ENCODE assay signal across 14 cellular contexts in the genomic region with DNA sequence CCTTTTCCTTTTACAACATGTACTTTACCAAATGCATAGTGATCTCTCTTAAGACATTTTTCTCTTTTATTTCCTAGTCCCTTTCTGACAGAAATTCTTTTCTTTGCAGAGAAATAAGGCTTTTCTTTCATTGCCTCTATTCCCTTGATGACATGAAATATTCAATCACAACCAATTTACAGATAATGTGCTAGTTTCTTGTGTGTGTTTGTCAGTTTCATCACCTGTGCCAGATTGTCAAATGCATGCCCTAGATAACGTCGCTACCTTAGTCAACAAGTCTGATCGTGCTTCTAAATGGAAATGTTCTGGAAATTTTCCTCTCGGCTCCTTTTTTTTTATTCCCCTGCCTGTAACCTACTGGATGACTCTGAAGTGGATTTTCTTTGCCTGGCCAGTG.
DNase-seq lines count a peak whose midpoint lies in the region; ATAC-seq and TF ChIP-seq lines count a peak whose summit lies in the region.
"Had no signal": no experiment of that assay in that cellular context is flagged by ENCODE, and none has a peak within 500 bp of the region (broad histone marks: within the 10 kb centered on the region; RNA-seq: fewer than 3 reads in every experiment).

No MANE protein-coding gene starts in this region.

- H3K27me3 Mint-ChIP-seq in MCF 10A (ENCODE audit: insufficient read depth, unreplicated experiment): no peaks in the 10 kb centered on the region

- H3K36me3 Mint-ChIP-seq in MCF 10A (ENCODE audit: insufficient read depth, unreplicated experiment): no peaks in the 10 kb centered on the region
- H3K36me3 Mint-ChIP-seq in stimulated activated effector memory CD8-positive, alpha-beta T cell treated with anti-CD3 and anti-CD28 coated beads, Interleukin-12 subunit alpha, Interleukin-12 subunit beta, amount 100 ng/mL, for 72 hours: no peaks in the 10 kb centered on the region
- H3K36me3 Mint-ChIP-seq: CD4-positive, CD25-positive, alpha-beta regulatory T cell had no signal

- H3K9me3 ChIP-seq in mammary epithelial cell (replicated peaks; ENCODE audit: insufficient read depth, low read length): no peaks in the 10 kb centered on the region
- no peaks in the 10 kb centered on the region for H3K9me3 ChIP-seq in neural cell (ENCODE audit: low read length)
- H3K9me3 ChIP-seq: BLaER1 treated with 17β-estradiol and CSF1 and Interleukin-3, amounts not matched to agents 10 nM and 100 nM had no signal

- H3K27ac Mint-ChIP-seq in MCF 10A (ENCODE audit: low read depth, unreplicated experiment): no peak overlapping the region
- no peak overlapping the region for H3K27ac Mint-ChIP-seq in stimulated activated effector memory CD8-positive, alpha-beta T cell treated with anti-CD3 and anti-CD28 coated beads, Interleukin-12 subunit alpha, Interleukin-12 subunit beta, amount 100 ng/mL, for 72 hours
- H3K27ac Mint-ChIP-seq: CD4-positive, CD25-positive, alpha-beta regulatory T cell had no signal

- H3K9ac ChIP-seq in mammary epithelial cell (ENCODE audit: insufficient read depth, low read length): no peak overlapping the region
- no peak overlapping the region for H3K9ac ChIP-seq in neural cell (ENCODE audit: low read length)
- H3K9ac ChIP-seq: BLaER1 treated with 17β-estradiol and CSF1 and Interleukin-3, amounts not matched to agents 10 nM and 100 nM; GM23248 had no signal

- peaks cover 4% of the 10 kb centered on the region for H3K4me1 ChIP-seq in mammary epithelial cell (ENCODE audit: insufficient read depth, low read length)
- peaks cover 16% of the 10 kb centered on the region for H3K4me1 ChIP-seq in foreskin keratinocyte
- H3K4me1 ChIP-seq: BLaER1 treated with 17β-estradiol and CSF1 and Interleukin-3, amounts not matched to agents 10 nM and 100 nM had no signal

- no peak for DNase-seq in mammary epithelial cell
- no peak for DNase-seq in MCF 10A (ENCODE audit: unreplicated experiment)
- DNase-seq in foreskin keratinocyte: peak in 1 of 2 donors; percentile 57
- DNase-seq in GM19240 (ENCODE audit: insufficient read length, low spot score): no peak
- no peak for DNase-seq in stimulated activated effector memory CD8-positive, alpha-beta T cell treated with anti-CD3 and anti-CD28 coated beads, Interleukin-12 subunit alpha, Interleukin-12 subunit beta, amount 100 ng/mL, for 72 hours (ENCODE audit: low spot score in 2 of 2)
- DNase-seq in activated gamma-delta T cell (lab: John Stamatoyannopoulos, UW): no peak
- DNase-seq: ACHN; CD4-positive, CD25-positive, alpha-beta regulatory T cell; DMS53; GM23248; H7 had no signal

- in situ Hi-C loops in mammary epithelial cell (cut with MboI; ENCODE audit: low sequenced_read_pairs in 2 of 2): no loop called here

- peak; percentile 13 for TF ChIP-seq RAD21 in neural cell (conservative IDR thresholded peaks at IDR 0.05)

- POLR2A ChIA-PET in MCF 10A (lab: Yijun Ruan, JAX): interaction anchor here (1.5 kb wide), 1 partner anchor 9 kb away, joined by 5 read pairs; no protein-coding TSS in a partner anchor

- dilution Hi-C loops in mammary epithelial cell (cut with HindIII; ENCODE audit: low sequenced_read_pairs): no loop called here

- WGBS in mammary epithelial cell (ENCODE audit: low coverage, missing lambda C conversion rate): 70% methylated on average over 4 of the region's 4 CpGs

- TF ChIP-seq CTCF in mammary epithelial cell (conservative IDR thresholded peaks at IDR 0.05 in 1 of 2, IDR thresholded peaks at IDR 0.05 in 1 of 2; ENCODE audit: extremely low read depth in 1 of 2, insufficient read depth in 1 of 2, low read depth in 1 of 2, low read length in 2 of 2): no peak
- no peak for TF ChIP-seq CTCF in MCF 10A (IDR thresholded peaks at IDR 0.05; ENCODE audit: unreplicated experiment)
- TF ChIP-seq CTCF in foreskin keratinocyte (conservative IDR thresholded peaks at IDR 0.05): no peak
- TF ChIP-seq CTCF in neural cell (IDR thresholded peaks at IDR 0.05; ENCODE audit: poor library complexity, severe bottlenecking): no peak

- no peak overlapping the region for H3K4me2 ChIP-seq in mammary epithelial cell (ENCODE audit: insufficient read depth, low read depth, low read length)
- peak overlapping the region; percentile 32 for H3K4me2 ChIP-seq in neural cell (ENCODE audit: low read length)
- H3K4me2 ChIP-seq: BLaER1 treated with 17β-estradiol and CSF1 and Interleukin-3, amounts not matched to agents 10 nM and 100 nM had no signal

- BruUV-seq in mammary epithelial cell (replicated peaks; lab: Mats Ljungman, UMichigan) (no TSS peak), MCF 10A (replicated peaks; lab: Mats Ljungman, UMichigan) (no TSS peak)

- H3K9me3 Mint-ChIP-seq in MCF 10A (ENCODE audit: unreplicated experiment): no peaks in the 10 kb centered on the region
- H3K9me3 Mint-ChIP-seq in stimulated activated effector memory CD8-positive, alpha-beta T cell treated with anti-CD3 and anti-CD28 coated beads, Interleukin-12 subunit alpha, Interleukin-12 subunit beta, amount 100 ng/mL, for 72 hours: no peaks in the 10 kb centered on the region

- H3K27ac ChIP-seq in mammary epithelial cell (ENCODE audit: insufficient read depth, low read depth, low read length) (no peak overlapping the region), foreskin keratinocyte (peak overlapping the region; percentile 59), neural cell (ENCODE audit: low read length) (peak overlapping the region; percentile 61)
- H3K27ac ChIP-seq: BLaER1 treated with 17β-estradiol and CSF1 and Interleukin-3, amounts not matched to agents 10 nM and 100 nM; GM23248 had no signal

- H3K4me3 ChIP-seq in mammary epithelial cell (replicated peaks in 1 of 3; ENCODE audit: insufficient read depth in 1 of 3, low read depth in 2 of 3, low read length in 3 of 3): no peak overlapping the region
- peak overlapping the region; percentile 37 for H3K4me3 ChIP-seq in neural cell (ENCODE audit: low read length)
- H3K4me3 ChIP-seq: BLaER1 treated with 17β-estradiol and CSF1 and Interleukin-3, amounts not matched to agents 10 nM and 100 nM; GM23248 had no signal

- no peaks in the 10 kb centered on the region for H3K4me1 Mint-ChIP-seq in MCF 10A (ENCODE audit: insufficient read depth, unreplicated experiment)
- H3K4me1 Mint-ChIP-seq in stimulated activated effector memory CD8-positive, alpha-beta T cell treated with anti-CD3 and anti-CD28 coated beads, Interleukin-12 subunit alpha, Interleukin-12 subunit beta, amount 100 ng/mL, for 72 hours: no peaks in the 10 kb centered on the region
- H3K4me1 Mint-ChIP-seq: CD4-positive, CD25-positive, alpha-beta regulatory T cell had no signal

- CTCF ChIA-PET in mammary epithelial cell (lab: Charles Lee; ENCODE audit: low non-redundant PET) (no interaction called here), MCF 10A (lab: Yijun Ruan, JAX) (interaction anchor here (0.6 kb wide), 1 partner anchor 410 kb away, joined by 3 read pairs; no protein-coding TSS in a partner anchor)

- H3K4me3 Mint-ChIP-seq in MCF 10A (ENCODE audit: unreplicated experiment): no peak overlapping the region
- no peak overlapping the region for H3K4me3 Mint-ChIP-seq in stimulated activated effector memory CD8-positive, alpha-beta T cell treated with anti-CD3 and anti-CD28 coated beads, Interleukin-12 subunit alpha, Interleukin-12 subunit beta, amount 100 ng/mL, for 72 hours
- H3K4me3 Mint-ChIP-seq: CD4-positive, CD25-positive, alpha-beta regulatory T cell had no signal

- no peaks in the 10 kb centered on the region for H3K9me2 ChIP-seq in neural cell (ENCODE audit: insufficient read depth, low read length)

- TF ChIP-seq EP300 in neural cell (conservative IDR thresholded peaks at IDR 0.05; ENCODE audit: poor library complexity, severe bottlenecking): peak; percentile 89

- H4K20me1 ChIP-seq in mammary epithelial cell (ENCODE audit: insufficient read depth, low read length) (no peaks in the 10 kb centered on the region), neural cell (ENCODE audit: insufficient read depth) (no peaks in the 10 kb centered on the region)
- H4K20me1 ChIP-seq: BLaER1 treated with 17β-estradiol and CSF1 and Interleukin-3, amounts not matched to agents 10 nM and 100 nM had no signal

- ATAC-seq in foreskin keratinocyte (no peak), GM18909 (IDR thresholded peaks at IDR 0.05; ENCODE audit: poor library complexity, unreplicated experiment) (no peak)
- ATAC-seq in stimulated activated effector memory CD8-positive, alpha-beta T cell treated with anti-CD3 and anti-CD28 coated beads, Interleukin-12 subunit alpha, Interleukin-12 subunit beta, amount 100 ng/mL, for 72 hours: no peak

- H3K27me3 ChIP-seq in mammary epithelial cell (ENCODE audit: insufficient read depth, low read length) (no peaks in the 10 kb centered on the region), foreskin keratinocyte (no peaks in the 10 kb centered on the region), neural cell (ENCODE audit: insufficient read depth, low read depth, low read length) (no peaks in the 10 kb centered on the region)
- H3K27me3 ChIP-seq: BLaER1 treated with 17β-estradiol and CSF1 and Interleukin-3, amounts not matched to agents 10 nM and 100 nM had no signal

- H3K36me3 ChIP-seq in mammary epithelial cell (ENCODE audit: insufficient read depth, low read length) (no peaks in the 10 kb centered on the region), neural cell (ENCODE audit: insufficient read depth, low read length) (no peaks in the 10 kb centered on the region)
- H3K36me3 ChIP-seq: BLaER1 treated with 17β-estradiol and CSF1 and Interleukin-3, amounts not matched to agents 10 nM and 100 nM had no signal

- peaks cover 9% of the 10 kb centered on the region for H3F3A ChIP-seq in neural cell (ENCODE audit: insufficient read depth, low read length, poor library complexity, severe bottlenecking)

- H3K79me2 ChIP-seq in mammary epithelial cell (ENCODE audit: insufficient read depth, low read length) (no peaks in the 10 kb centered on the region), neural cell (replicated peaks; ENCODE audit: insufficient read depth, low read length) (no peaks in the 10 kb centered on the region)

- H2AFZ ChIP-seq in mammary epithelial cell (ENCODE audit: low read depth, low read length): peak overlapping the region; percentile 62
- no peak overlapping the region for H2AFZ ChIP-seq in neural cell (ENCODE audit: low read depth, low read length)
- H2AFZ ChIP-seq: GM23248 had no signal

- intact Hi-C loops in mammary epithelial cell (cut with micrococcal nuclease) (loop anchor here (5.0 kb wide), 1 partner anchor 460 kb away; no protein-coding TSS in a partner anchor), MCF 10A (cut with micrococcal nuclease) (no loop called here)

TF ChIP-seq in neural cell, 6 proteins besides CTCF, POLR2A, EP300 and RAD21 (continues in another document):
- no peak for TF ChIP-seq TAF1 (IDR thresholded peaks at IDR 0.05; ENCODE audit: low read depth)
- TF ChIP-seq POLR2AphosphoS5 (IDR thresholded peaks at IDR 0.05): peak; percentile 82
- TF ChIP-seq SMC3 (conservative IDR thresholded peaks at IDR 0.05; ENCODE audit: poor library complexity): peak; percentile 16
